ENCODE assay signal across 1 cellular context in the genomic region with DNA sequence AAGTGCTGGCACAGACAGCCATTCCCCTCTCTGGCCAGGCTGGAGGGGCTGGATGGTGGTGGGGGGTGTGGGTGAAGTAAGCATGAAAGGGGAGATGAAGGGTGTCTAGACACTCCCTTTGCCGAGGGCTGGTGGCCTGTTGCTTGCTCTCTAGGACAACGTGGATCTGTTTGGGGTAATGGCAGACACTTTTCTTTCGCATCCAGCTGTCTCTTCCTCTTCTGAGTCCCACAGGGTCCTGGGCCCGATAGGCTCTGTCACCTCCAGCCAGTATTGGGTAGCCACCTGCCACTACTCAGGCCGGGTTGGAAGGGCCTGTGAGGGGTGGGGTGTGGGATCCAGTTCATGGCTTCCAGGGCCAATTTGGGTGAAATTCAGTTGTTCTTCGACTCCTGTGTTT.
TF ChIP-seq lines count a peak whose summit lies in the region.

No MANE protein-coding gene starts in this region.

TF ChIP-seq in IMR-90, 13 proteins besides CTCF, POLR2A, EP300 and RAD21 (continued from another document):
- TF ChIP-seq MAZ (IDR thresholded peaks at IDR 0.05; ENCODE audit: borderline replicate concordance, low read depth, low read length) (no peak), MAFK (IDR thresholded peaks at IDR 0.05; ENCODE audit: low read depth, low read length) (no peak), RFX5 (IDR thresholded peaks at IDR 0.05; ENCODE audit: low read depth, low read length) (no peak), CEBPB (IDR thresholded peaks at IDR 0.05; ENCODE audit: low read depth, low read length) (no peak), BHLHE40 (IDR thresholded peaks at IDR 0.05; ENCODE audit: low read depth, low read length) (no peak), NFE2L2 (IDR thresholded peaks at IDR 0.05; ENCODE audit: low read depth, low read length) (no peak)
